1 cellular context compared by ENCODE assay signal in genomic region chr11:78161937-78162336, GRCh38.
TF ChIP-seq lines count a peak whose summit lies in the region.

No MANE protein-coding gene starts in this region.

TF ChIP-seq in IMR-90, 13 proteins besides CTCF, POLR2A, EP300 and RAD21:
- TF ChIP-seq FOS (IDR thresholded peaks at IDR 0.05; ENCODE audit: low read depth, low read length) (no peak), ELK1 (IDR thresholded peaks at IDR 0.05; ENCODE audit: borderline replicate concordance, low read depth, low read length) (no peak)
